Comparison of ENCODE assay signal across 16 cellular contexts in the genomic region with DNA sequence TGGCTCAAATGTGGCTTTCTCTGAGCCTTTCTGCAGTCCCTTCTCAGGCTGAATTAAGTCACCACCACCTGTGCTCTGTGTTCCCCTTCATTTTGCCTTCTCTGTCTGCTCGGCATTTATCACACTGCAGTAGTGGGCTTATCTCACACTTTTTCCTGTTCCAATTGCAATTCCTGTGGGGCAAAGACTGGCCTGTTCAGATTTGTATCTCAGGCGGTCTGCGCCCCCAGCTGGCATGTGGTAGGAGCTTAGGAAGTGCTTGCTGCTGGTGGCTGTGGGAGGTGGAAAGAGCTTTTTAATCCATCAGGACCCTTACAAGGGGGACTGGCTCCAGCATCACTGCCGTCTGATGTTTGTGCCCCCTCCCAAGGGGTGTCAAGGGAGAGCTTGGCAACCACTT. TPM values are rescaled to one million over a fixed set of nuclear protein-coding genes. Genes with fewer than 3 reads are reported as not detected.
A peak's percentile ranks its signal among the peaks of the same experiment; 100 is the strongest.
DNase-seq lines count a peak whose midpoint lies in the region; ATAC-seq and TF ChIP-seq lines count a peak whose summit lies in the region.
"Had no signal": no experiment of that assay in that cellular context is flagged by ENCODE, and none has a peak within 500 bp of the region (broad histone marks: within the 10 kb centered on the region; RNA-seq: fewer than 3 reads in every experiment).

No MANE protein-coding gene starts in this region.

- H3K4me2 ChIP-seq in SK-N-SH, result no peak overlapping the region
- H3K4me2 ChIP-seq in mesendoderm (ENCODE audit: low read length), result no peak overlapping the region
- H3K4me2 ChIP-seq: BLaER1, KMS-11 had no signal

- peak overlapping the region in 4 of 7 donors; percentile 0 to 80 (median 64) for H3K27ac Mint-ChIP-seq in CD4-positive, alpha-beta memory T cell
- H3K27ac Mint-ChIP-seq in central memory CD8-positive, alpha-beta T cell (ENCODE audit: low read depth), result peak overlapping the region; percentile 57

- CTCF ChIA-PET in SK-N-SH (lab: Yijun Ruan, JAX), result interaction anchor here (0.9 to 6.1 kb wide), 14 partner anchors 14 to 1010 kb away, joined by 3 to 40 read pairs (median 4); no protein-coding TSS in a partner anchor
- CTCF ChIA-PET in CD4-positive, alpha-beta memory T cell (lab: Charles Lee; ENCODE audit: partially characterized antibody), result interaction anchor here (0.7 to 1.9 kb wide), 4 partner anchors 12 to 60 kb away, joined by 3 to 7 read pairs (median 3); no protein-coding TSS in a partner anchor

- DNase-seq in SK-N-SH (peak; percentile 65), mesendoderm (peak; percentile 86), esophagus squamous epithelium (lab: John Stamatoyannopoulos, UW) (no peak), COR-L47 (lab: John Stamatoyannopoulos, UW) (no peak), left colon (no peak)
- DNase-seq in CD4-positive, alpha-beta memory T cell, result no peak
- no peak for DNase-seq in central memory CD8-positive, alpha-beta T cell (ENCODE audit: low spot score in 2 of 2)
- DNase-seq: EL, MG63, NCI-H1092 treated with DMSO at 0.1 percent for 48 hours, NCI-H1694 treated with DMSO at 0.1 percent for 48 hours, PC-3 had no signal

- 0 out of 2 replicates have a peak, but pooled peaks cover 6% of the 10 kb centered on the region for H4K20me1 ChIP-seq in SK-N-SH (ENCODE audit: insufficient read depth)

- H3K27ac ChIP-seq in SK-N-SH (ENCODE audit: low read depth in 2 of 2, low read length in 1 of 2), result peak overlapping the region in 1 of 2 experiments; percentile 76; a peak in 1 of 4 replicates
- no peak overlapping the region for H3K27ac ChIP-seq in CD4-positive, alpha-beta memory T cell (ENCODE audit: low read depth, low read length)
- H3K27ac ChIP-seq in mesendoderm (ENCODE audit: low read depth, low read length), result no peak overlapping the region
- H3K27ac ChIP-seq in esophagus squamous epithelium, result no peak overlapping the region
- H3K27ac ChIP-seq: 22Rv1, BLaER1, KMS-11 had no signal

- no peak for TF ChIP-seq POLR2A in esophagus squamous epithelium (IDR thresholded peaks at IDR 0.05)

- H3K79me2 ChIP-seq in SK-N-SH (ENCODE audit: insufficient read depth) (peaks cover 24% of the 10 kb centered on the region), mesendoderm (ENCODE audit: control insufficient read depth, insufficient read depth, low read length) (no peaks in the 10 kb centered on the region)

- peaks cover 0 to under 1% (median 0%) of the 10 kb centered on the region in 8 donors for H3K9me3 Mint-ChIP-seq in CD4-positive, alpha-beta memory T cell
- H3K9me3 Mint-ChIP-seq in central memory CD8-positive, alpha-beta T cell, result no peaks in the 10 kb centered on the region

- H3K4me3 Mint-ChIP-seq in CD4-positive, alpha-beta memory T cell, result peak overlapping the region in 5 of 8 donors; percentile 16 to 45 (median 21)
- H3K4me3 Mint-ChIP-seq in central memory CD8-positive, alpha-beta T cell, result peak overlapping the region; percentile 5

- H4K5ac ChIP-seq in mesendoderm (ENCODE audit: low read length), result no peak overlapping the region

- no peaks in the 10 kb centered on the region for H3K79me1 ChIP-seq in mesendoderm (ENCODE audit: low read length)

- ATAC-seq in SK-N-SH treated with all-trans-retinoic acid at 6 μM for 48 hours, result no peak; the same call in 2 of the 3 replicates
- no peak for ATAC-seq in central memory CD8-positive, alpha-beta T cell (replicated peaks; ENCODE audit: extremely low read depth, poor library complexity, severe bottlenecking)
- no peak for ATAC-seq in left colon
- ATAC-seq: PC-3 had no signal

- no peak overlapping the region for H3K56ac ChIP-seq in mesendoderm (ENCODE audit: low read length)

- no peak overlapping the region for H2AFZ ChIP-seq in SK-N-SH (ENCODE audit: low read depth)

- H3K4ac ChIP-seq in mesendoderm (ENCODE audit: low read depth, low read length), result no peak overlapping the region

- H2AK5ac ChIP-seq in mesendoderm (ENCODE audit: low read length), result no peak overlapping the region

- intact Hi-C loops in CD4-positive, alpha-beta memory T cell (cut with micrococcal nuclease), result no loop called here
- intact Hi-C loops in esophagus squamous epithelium (cut with DNase I) (no loop called here), left colon (cut with DNase I, micrococcal nuclease) (no loop called here)

- WGBS in SK-N-SH (ENCODE audit: low lambda C conversion rate), result 61% methylated on average over 4 of the region's 4 CpGs
- WGBS in mesendoderm (ENCODE audit: extremely low coverage, insufficient coverage, low lambda C conversion rate), result no CpG with 5 or more reads among the region's 4 CpGs
- WGBS in esophagus squamous epithelium, 2 donors, result 64 to 91% methylated on average over 3 of the region's 4 CpGs

- no peak overlapping the region for H3K18ac ChIP-seq in mesendoderm (ENCODE audit: low read length)

- H4K8ac ChIP-seq in mesendoderm (ENCODE audit: low read depth, low read length), result no peak overlapping the region

- TF ChIP-seq RAD21 in SK-N-SH (IDR thresholded peaks at IDR 0.05; ENCODE audit: low read length), result peak; percentile 56

- H3K4me1 ChIP-seq in SK-N-SH (ENCODE audit: control insufficient read depth in 1 of 2, insufficient read depth in 2 of 2, low read depth in 1 of 2, low read length in 1 of 2), result peaks cover 0 to 35% of the 10 kb centered on the region in 2 experiments; a peak in 1 of 4 replicates
- H3K4me1 ChIP-seq in CD4-positive, alpha-beta memory T cell (ENCODE audit: insufficient read depth, low read length), result peaks cover 99% of the 10 kb centered on the region
- H3K4me1 ChIP-seq in mesendoderm (ENCODE audit: control insufficient read depth, low read depth, low read length), result peaks cover 5% of the 10 kb centered on the region
- peaks cover 3 to 41% (median 8%) of the 10 kb centered on the region in 3 donors for H3K4me1 ChIP-seq in esophagus squamous epithelium

- H3K4me1 Mint-ChIP-seq in CD4-positive, alpha-beta memory T cell, result peaks cover 0 to 89% (median 67%) of the 10 kb centered on the region in 4 donors
- H3K4me1 Mint-ChIP-seq in central memory CD8-positive, alpha-beta T cell, result peaks cover 96% of the 10 kb centered on the region

- H3K9me3 ChIP-seq in SK-N-SH (no peaks in the 10 kb centered on the region), esophagus squamous epithelium (no peaks in the 10 kb centered on the region)
- H3K9me3 ChIP-seq in CD4-positive, alpha-beta memory T cell (ENCODE audit: control insufficient read depth in 1 of 2, low read length in 2 of 2), result no peaks in the 10 kb centered on the region
- H3K9me3 ChIP-seq: MG63 had no signal

- H3F3A ChIP-seq in SK-N-SH (replicated peaks; ENCODE audit: insufficient read depth), result no peaks in the 10 kb centered on the region

- H3K27me3 Mint-ChIP-seq in CD4-positive, alpha-beta memory T cell, result no peaks in the 10 kb centered on the region
- H3K27me3 Mint-ChIP-seq in central memory CD8-positive, alpha-beta T cell, result no peaks in the 10 kb centered on the region

- H3K23ac ChIP-seq in mesendoderm (ENCODE audit: low read length), result no peak overlapping the region

- H2BK15ac ChIP-seq in mesendoderm (replicated peaks; ENCODE audit: low read depth), result no peak overlapping the region

- H3K9ac ChIP-seq in SK-N-SH, result no peak overlapping the region
- H3K9ac ChIP-seq in mesendoderm (ENCODE audit: low read length), result no peak overlapping the region
- H3K9ac ChIP-seq: BLaER1, KMS-11 had no signal

- TF ChIP-seq CTCF in SK-N-SH (IDR thresholded peaks at IDR 0.05) (no peak), esophagus squamous epithelium (IDR thresholded peaks at IDR 0.05) (no peak)

- POLR2A ChIA-PET in SK-N-SH (lab: Yijun Ruan, JAX), result no interaction called here
- POLR2A ChIA-PET in CD4-positive, alpha-beta memory T cell (lab: Charles Lee; ENCODE audit: partially characterized antibody), result interaction anchor here (1.6 kb wide), 1 partner anchor 12 kb away, joined by 4 read pairs; no protein-coding TSS in a partner anchor

- H3K4me3 ChIP-seq in SK-N-SH (ENCODE audit: low read depth in 2 of 2, low read length in 1 of 2) (no peak overlapping the region), mesendoderm (ENCODE audit: low read length) (no peak overlapping the region), esophagus squamous epithelium (no peak overlapping the region)
- no peak overlapping the region for H3K4me3 ChIP-seq in CD4-positive, alpha-beta memory T cell (ENCODE audit: low read length in 2 of 2)
- H3K4me3 ChIP-seq: BLaER1, MG63 had no signal

- H3K36me3 ChIP-seq in SK-N-SH (replicated peaks in 1 of 2; ENCODE audit: control insufficient read depth in 1 of 2, insufficient read depth in 2 of 2, low read length in 1 of 2) (no peaks in the 10 kb centered on the region), mesendoderm (ENCODE audit: control insufficient read depth, insufficient read depth, low read length) (no peaks in the 10 kb centered on the region), esophagus squamous epithelium (no peaks in the 10 kb centered on the region)
- no peaks in the 10 kb centered on the region for H3K36me3 ChIP-seq in CD4-positive, alpha-beta memory T cell (ENCODE audit: insufficient read depth, low read length)
- H3K36me3 ChIP-seq: MG63 had no signal

- no peak overlapping the region for H2BK120ac ChIP-seq in mesendoderm (ENCODE audit: low read depth, low read length)

- H3K27me3 ChIP-seq in SK-N-SH (ENCODE audit: insufficient read depth), result no peaks in the 10 kb centered on the region
- no peaks in the 10 kb centered on the region for H3K27me3 ChIP-seq in CD4-positive, alpha-beta memory T cell (ENCODE audit: insufficient read depth, low read length)
- no peaks in the 10 kb centered on the region for H3K27me3 ChIP-seq in mesendoderm (ENCODE audit: insufficient read depth, low read length, poor library complexity)
- H3K27me3 ChIP-seq in esophagus squamous epithelium, result no peaks in the 10 kb centered on the region
- H3K27me3 ChIP-seq: BLaER1, MG63 had no signal

- H2BK5ac ChIP-seq in mesendoderm (ENCODE audit: low read length), result no peak overlapping the region

- peak in 1 of 2 experiments; percentile 58; a peak in 1 of 4 replicates for TF ChIP-seq EP300 in SK-N-SH (IDR thresholded peaks at IDR 0.05; ENCODE audit: borderline replicate concordance in 1 of 2, low read depth in 1 of 2, low read length in 1 of 2)

- peaks cover 10 to 13% of the 10 kb centered on the region in 2 donors for H3K36me3 Mint-ChIP-seq in CD4-positive, alpha-beta memory T cell
- H3K36me3 Mint-ChIP-seq in central memory CD8-positive, alpha-beta T cell (ENCODE audit: insufficient read depth), result peaks cover 9% of the 10 kb centered on the region

- H3K9me2 ChIP-seq in SK-N-SH, result no peaks in the 10 kb centered on the region

TF ChIP-seq in SK-N-SH, 30 proteins besides CTCF, POLR2A, EP300 and RAD21 (continues in another document):
- TF ChIP-seq GABPA (IDR thresholded peaks at IDR 0.05; ENCODE audit: low read depth) (no peak), RXRA (IDR thresholded peaks at IDR 0.05; ENCODE audit: borderline replicate concordance, low read depth) (no peak)

TF ChIP-seq in SK-N-SH treated with all-trans-retinoic acid at 6 μM for 48 hours, 23 proteins besides CTCF, POLR2A, EP300 and RAD21 (continues in another document):
- TF ChIP-seq GLIS3 (CRISPR knock-in tag; IDR thresholded peaks at IDR 0.05), result no peak

RNA-seq across cellular contexts. Expression of gene BMAL1, which starts 21.2 kb away (rescaled TPM):
- polyA plus RNA-seq in SK-N-SH (2012; rRNA removed), result 6.5 and 8.2 TPM in 2 replicates
- 7.0 and 7.3 TPM in 2 replicates for polyA plus RNA-seq in SK-N-SH (2012; cell fraction: cytosol; rRNA removed)
- 12.0 and 14.1 TPM in 2 replicates for polyA plus RNA-seq in SK-N-SH (2012; cell fraction: nucleus; rRNA removed)
- 100 to 1,000 TPM; 101 to 112 TPM for total RNA-seq in CD4-positive, alpha-beta memory T cell
- 10 to 100 TPM; 18.8 to 38.8 TPM for polyA plus RNA-seq in CD4-positive, alpha-beta memory T cell
- polyA plus RNA-seq in mesendoderm (2013, experiment 1 of 2), result 6.2 TPM
- 5.2 TPM for polyA plus RNA-seq in mesendoderm (2013, experiment 2 of 2)
- 10 to 100 TPM; 21.4 to 39.5 (median 22.3) TPM for total RNA-seq in esophagus squamous epithelium
- 10 to 100 TPM; 19.9 to 26.9 TPM for total RNA-seq in left colon

Comparison
In these comparisons a context has a peak if more than half of its experiments do, and no peak if none do; other contexts are left out.
1. DNase-seq: peak in SK-N-SH (single experiment) and mesendoderm (single experiment); none in CD4-positive, alpha-beta memory T cell (0 of 5), central memory CD8-positive, alpha-beta T cell (0 of 2), esophagus squamous epithelium (single experiment), COR-L47 (single experiment) and left colon (0 of 2).